In the genomic region with DNA sequence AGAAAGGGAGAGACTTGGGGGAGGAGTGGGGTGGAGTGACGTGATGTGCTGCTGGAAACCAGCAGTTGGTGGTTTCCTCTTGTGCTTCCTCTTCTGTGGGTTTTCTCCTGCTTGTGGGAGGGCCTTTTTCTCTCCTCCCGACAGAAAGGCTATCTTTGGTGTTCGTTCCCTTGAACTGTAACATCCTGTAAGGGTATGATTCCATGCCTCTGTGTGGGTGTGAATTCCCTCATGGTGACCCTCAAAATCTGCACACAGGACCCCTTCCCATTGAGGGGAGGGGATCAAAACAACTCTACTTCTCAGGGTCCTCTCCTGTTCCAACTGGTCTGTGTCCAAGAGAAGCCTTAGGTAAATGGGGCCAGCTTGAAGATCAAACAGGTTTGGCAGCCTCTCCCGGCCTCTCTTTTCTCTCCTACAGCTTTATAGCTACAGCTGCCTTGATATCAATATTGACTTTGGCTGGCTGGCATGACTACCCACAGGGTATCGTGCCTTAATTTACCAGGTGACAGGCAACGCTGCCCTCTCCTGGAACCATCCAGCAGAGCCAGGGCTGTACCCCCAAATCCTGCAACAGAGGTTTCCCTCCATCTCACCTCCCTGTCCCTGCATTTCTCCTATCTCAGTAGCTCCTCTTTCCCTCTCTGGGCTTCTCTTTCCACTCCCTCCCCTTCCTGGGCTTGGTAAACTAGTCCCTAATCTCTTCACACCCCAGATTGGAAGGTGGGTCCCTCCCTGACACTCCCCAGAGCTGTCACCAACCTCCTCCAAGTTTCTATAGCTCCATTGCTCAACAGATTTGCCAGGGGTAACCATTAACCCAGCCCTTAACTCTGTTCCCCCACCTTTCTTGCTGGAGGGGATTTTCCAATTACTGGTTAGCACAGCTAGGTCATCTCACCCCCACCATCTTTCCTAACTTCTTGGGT, we compare ENCODE assay signal across 8 cellular contexts. TPM values are rescaled to one million over a fixed set of nuclear protein-coding genes. Genes with fewer than 3 reads are reported as not detected.
DNase-seq lines count a peak whose midpoint lies in the region; ATAC-seq and TF ChIP-seq lines count a peak whose summit lies in the region.

No MANE protein-coding gene starts in this region.

- peak overlapping the region; percentile 93 for H3K27ac Mint-ChIP-seq in activated CD8-positive, alpha-beta T cell treated with anti-CD3 and anti-CD28 coated beads for 36 hours
- H3K27ac Mint-ChIP-seq in nephron progenitor cell, result peak overlapping the region; percentile 99

- H3F3A ChIP-seq in GM23248 (ENCODE audit: insufficient read depth), result peaks cover 41% of the 10 kb centered on the region

- no peaks in the 10 kb centered on the region for H3K27me3 Mint-ChIP-seq in activated CD8-positive, alpha-beta T cell treated with anti-CD3 and anti-CD28 coated beads for 36 hours
- H3K27me3 Mint-ChIP-seq in nephron progenitor cell (ENCODE audit: low read depth, poor library complexity), result peaks cover 3% of the 10 kb centered on the region

- DNase-seq in GM23248, result peak; percentile 87
- peak; percentile 85 for DNase-seq in NCI-H774 (lab: John Stamatoyannopoulos, UW)
- peak; percentile 83 for DNase-seq in activated CD8-positive, alpha-beta T cell treated with anti-CD3 and anti-CD28 coated beads for 36 hours
- DNase-seq in erythroblast (lab: John Stamatoyannopoulos, UW), result peak; percentile 67 to 71
- DNase-seq in nephron progenitor cell, result no peak
- DNase-seq in upper lobe of left lung, result peak in 1 of 2 donors; percentile 87
- DNase-seq in NCI-H2107 (lab: John Stamatoyannopoulos, UW), result no peak

- H3K36me3 Mint-ChIP-seq in activated CD8-positive, alpha-beta T cell treated with anti-CD3 and anti-CD28 coated beads for 36 hours (ENCODE audit: low read depth), result peaks cover 58% of the 10 kb centered on the region
- H3K36me3 Mint-ChIP-seq in nephron progenitor cell (ENCODE audit: low read depth), result peaks cover 29% of the 10 kb centered on the region

- peak; percentile 10 for ATAC-seq in activated CD8-positive, alpha-beta T cell treated with anti-CD3 and anti-CD28 coated beads for 36 hours
- peak in 1 of 2 donors; percentile 43 for ATAC-seq in upper lobe of left lung (ENCODE audit: low FRiP score in 2 of 2)

- H3K9ac ChIP-seq in BLaER1 treated with 17β-estradiol and CSF1 and Interleukin-3, amounts not matched to agents 10 nM and 100 nM, result peak overlapping the region; percentile 88 to 97 (median 92)
- H3K9ac ChIP-seq in GM23248, result peak overlapping the region; percentile 74

- H3K4me1 ChIP-seq in BLaER1 treated with 17β-estradiol and CSF1 and Interleukin-3, amounts not matched to agents 10 nM and 100 nM, result peaks cover 57 to 73% (median 64%) of the 10 kb centered on the region in 10 experiments
- peaks cover 43% of the 10 kb centered on the region for H3K4me1 ChIP-seq in GM23248 (ENCODE audit: insufficient read depth)
- H3K4me1 ChIP-seq in upper lobe of left lung, result peaks cover 48 to 61% (median 54%) of the 10 kb centered on the region in 4 donors

- H3K4me1 Mint-ChIP-seq in activated CD8-positive, alpha-beta T cell treated with anti-CD3 and anti-CD28 coated beads for 36 hours (ENCODE audit: low read depth), result peaks cover 51% of the 10 kb centered on the region
- H3K4me1 Mint-ChIP-seq in nephron progenitor cell, result peaks cover 89% of the 10 kb centered on the region

- H3K36me3 ChIP-seq in BLaER1 treated with 17β-estradiol and CSF1 and Interleukin-3, amounts not matched to agents 10 nM and 100 nM, result peaks cover 12 to 37% (median 33%) of the 10 kb centered on the region in 11 experiments
- H3K36me3 ChIP-seq in GM23248 (ENCODE audit: low read depth) (peaks cover 6% of the 10 kb centered on the region; the same call in 1 of the 2 replicates), upper lobe of left lung (peaks cover 3 to 11% (median 9%) of the 10 kb centered on the region in 4 donors)

- TF ChIP-seq CTCF in activated CD8-positive, alpha-beta T cell treated with anti-CD3 and anti-CD28 coated beads for 36 hours (IDR thresholded peaks at IDR 0.05), result no peak
- TF ChIP-seq CTCF in nephron progenitor cell (IDR thresholded peaks at IDR 0.05), result no peak
- TF ChIP-seq CTCF in upper lobe of left lung (IDR thresholded peaks at IDR 0.05), result peak in 4 of 6 experiments; percentile 12 to 49 (median 30)

- H3K4me3 ChIP-seq in BLaER1 treated with 17β-estradiol and CSF1 and Interleukin-3, amounts not matched to agents 10 nM and 100 nM, result peak overlapping the region; percentile 75 to 98 (median 89); a peak in 19 of 20 replicates
- peak overlapping the region; percentile 58 for H3K4me3 ChIP-seq in GM23248
- peak overlapping the region in 1 of 4 donors; percentile 12 for H3K4me3 ChIP-seq in upper lobe of left lung

- H4K20me1 ChIP-seq in BLaER1 treated with 17β-estradiol and CSF1 and Interleukin-3, amounts not matched to agents 10 nM and 100 nM, result peaks cover 9 to 18% (median 14%) of the 10 kb centered on the region in 11 experiments; a peak in 19 of 22 replicates
- no peaks in the 10 kb centered on the region for H4K20me1 ChIP-seq in GM23248 (ENCODE audit: insufficient read depth)

- no peaks in the 10 kb centered on the region for H3K9me2 ChIP-seq in GM23248 (ENCODE audit: insufficient read depth)

- CTCF ChIA-PET in activated CD8-positive, alpha-beta T cell treated with anti-CD3 and anti-CD28 coated beads for 36 hours (lab: Charles Lee), result interaction anchor here (0.9 to 9.9 kb wide), 26 partner anchors 9 to 192 kb away, joined by 3 to 59 read pairs (median 4); a partner anchor contains a TSS

- no peaks in the 10 kb centered on the region for H3K27me3 ChIP-seq in BLaER1 treated with 17β-estradiol and CSF1 and Interleukin-3, amounts not matched to agents 10 nM and 100 nM
- H3K27me3 ChIP-seq in GM23248 (replicated peaks; ENCODE audit: insufficient read depth), result no peaks in the 10 kb centered on the region
- no peaks in the 10 kb centered on the region for H3K27me3 ChIP-seq in upper lobe of left lung

- no peaks in the 10 kb centered on the region for H3K9me3 Mint-ChIP-seq in activated CD8-positive, alpha-beta T cell treated with anti-CD3 and anti-CD28 coated beads for 36 hours
- H3K9me3 Mint-ChIP-seq in nephron progenitor cell, result no peaks in the 10 kb centered on the region

- H2AFZ ChIP-seq in GM23248, result peak overlapping the region; percentile 81

- peak overlapping the region; percentile 81 to 100 (median 97) for H3K27ac ChIP-seq in BLaER1 treated with 17β-estradiol and CSF1 and Interleukin-3, amounts not matched to agents 10 nM and 100 nM
- H3K27ac ChIP-seq in GM23248 (peak overlapping the region; percentile 87), upper lobe of left lung (peak overlapping the region; percentile 90 to 99 (median 98))

- intact Hi-C loops in activated CD8-positive, alpha-beta T cell treated with anti-CD3 and anti-CD28 coated beads for 36 hours (cut with micrococcal nuclease), result loop anchor here (5.0 to 10.0 kb wide), 2 partner anchors 94 to 194 kb away; a partner anchor contains a TSS

- no peak for TF ChIP-seq EP300 in upper lobe of left lung (IDR thresholded peaks at IDR 0.05)

- WGBS in GM23248 (ENCODE audit: low coverage in 1 of 2, low lambda C conversion rate in 2 of 2, missing lambda C conversion rate in 2 of 2), 2 experiments, result 30 to 32% methylated on average over 6 of the region's 6 CpGs
- WGBS in upper lobe of left lung, 2 donors, result 8 to 11% methylated on average over 6 of the region's 6 CpGs

- peak overlapping the region; percentile 93 to 100 (median 99) for H3K4me2 ChIP-seq in BLaER1 treated with 17β-estradiol and CSF1 and Interleukin-3, amounts not matched to agents 10 nM and 100 nM
- peak overlapping the region; percentile 82 for H3K4me2 ChIP-seq in GM23248 (ENCODE audit: unreplicated experiment)

- no peaks in the 10 kb centered on the region for H3K9me3 ChIP-seq in BLaER1 treated with 17β-estradiol and CSF1 and Interleukin-3, amounts not matched to agents 10 nM and 100 nM (replicated peaks in 1 of 11)
- no peaks in the 10 kb centered on the region for H3K9me3 ChIP-seq in GM23248 (ENCODE audit: low read depth)
- H3K9me3 ChIP-seq in upper lobe of left lung, result no peaks in the 10 kb centered on the region

- POLR2A ChIA-PET in activated CD8-positive, alpha-beta T cell treated with anti-CD3 and anti-CD28 coated beads for 36 hours (lab: Charles Lee), result interaction anchor here (0.6 to 6.0 kb wide), 25 partner anchors 10 to 1234 kb away, joined by 3 to 30 read pairs (median 4); a partner anchor contains a TSS

- peak; percentile 77 for TF ChIP-seq POLR2A in erythroblast (IDR thresholded peaks at IDR 0.05; ENCODE audit: low read length)
- TF ChIP-seq POLR2A in upper lobe of left lung (IDR thresholded peaks at IDR 0.05), result peak in 1 of 4 donors; percentile 54

- peaks cover 43% of the 10 kb centered on the region for H3K79me2 ChIP-seq in GM23248 (ENCODE audit: insufficient read depth)

- H3K4me3 Mint-ChIP-seq in activated CD8-positive, alpha-beta T cell treated with anti-CD3 and anti-CD28 coated beads for 36 hours, result peak overlapping the region; percentile 97
- peak overlapping the region; percentile 98 for H3K4me3 Mint-ChIP-seq in nephron progenitor cell

- in situ Hi-C loops in GM23248 (cut with MboI), result no loop called here

RNA-seq across cellular contexts. Expression of a gene that starts 1.5 kb away (rescaled TPM):
- 4.3 and 7.1 TPM in 2 replicates for total RNA-seq in GM23248 (2014; rRNA removed; shearing (Covaris generic))
- polyA plus RNA-seq in GM23248 (2016; fragmentation: Nextera tagmentation; extraction: Ambion mirVana), result 2.0 and 2.9 TPM in 2 replicates
- 100 to 1,000 TPM in 1 of 2 experiments, 10 to 100 TPM in 1; 96.9 to 105 TPM for total RNA-seq in activated CD8-positive, alpha-beta T cell treated with anti-CD3 and anti-CD28 coated beads for 36 hours
- total RNA-seq in upper lobe of left lung, result 10 to 100 TPM in 4 of 6 donors, 1 to 10 TPM in 2; 7.3 to 52.4 (median 13.1) TPM

RNA-seq across cellular contexts. Expression of a gene that starts 2.0 kb away (rescaled TPM):
- 447 and 576 TPM in 2 replicates for total RNA-seq in GM23248 (2014; rRNA removed; shearing (Covaris generic))
- 784 and 791 TPM in 2 replicates for polyA plus RNA-seq in GM23248 (2016; fragmentation: Nextera tagmentation; extraction: Ambion mirVana)
- total RNA-seq in activated CD8-positive, alpha-beta T cell treated with anti-CD3 and anti-CD28 coated beads for 36 hours, result 100 to 1,000 TPM; 334 to 346 TPM
- 100 to 1,000 TPM; 138 to 497 (median 277) TPM for total RNA-seq in upper lobe of left lung

RNA-seq across cellular contexts. Expression of a gene that starts 9.2 kb away (rescaled TPM):
- 76.6 and 93.3 TPM in 2 replicates for total RNA-seq in GM23248 (2014; rRNA removed; shearing (Covaris generic))
- polyA plus RNA-seq in GM23248 (2016; fragmentation: Nextera tagmentation; extraction: Ambion mirVana), result 77.7 and 90.2 TPM in 2 replicates
- 1 to 10 TPM; 6.3 to 6.9 TPM for total RNA-seq in activated CD8-positive, alpha-beta T cell treated with anti-CD3 and anti-CD28 coated beads for 36 hours
- 100 to 1,000 TPM in 2 of 6 donors, 10 to 100 TPM in 4; 46.6 to 157 (median 83.7) TPM for total RNA-seq in upper lobe of left lung

RNA-seq across cellular contexts. Expression of a gene that starts 15.1 kb away (rescaled TPM):
- total RNA-seq in GM23248 (2014; rRNA removed; shearing (Covaris generic)), result not detected in 2 replicates
- polyA plus RNA-seq in GM23248 (2016; fragmentation: Nextera tagmentation; extraction: Ambion mirVana), result not detected in 2 replicates
- under 1 TPM; 0.65 to 0.81 TPM for total RNA-seq in activated CD8-positive, alpha-beta T cell treated with anti-CD3 and anti-CD28 coated beads for 36 hours
- total RNA-seq in upper lobe of left lung, result 1 to 10 TPM in 3 of 6 donors, under 1 TPM in 2, not detected in 1; 0.30 to 4.1 (median 1.2) TPM

RNA-seq across cellular contexts. Expression of a gene that starts 16.8 kb away (rescaled TPM):
- total RNA-seq in GM23248 (2014; rRNA removed; shearing (Covaris generic)), result not detected in 2 replicates
- not detected in 2 replicates for polyA plus RNA-seq in GM23248 (2016; fragmentation: Nextera tagmentation; extraction: Ambion mirVana)
- total RNA-seq in activated CD8-positive, alpha-beta T cell treated with anti-CD3 and anti-CD28 coated beads for 36 hours, result not detected
- total RNA-seq in upper lobe of left lung, result under 1 TPM in 1 of 6 donors, not detected in 5; 0.23 TPM

Comparison
In these comparisons a context has a peak if more than half of its experiments do, and no peak if none do; other contexts are left out.
1. DNase-seq: peak in GM23248 (single experiment), NCI-H774 (single experiment), activated CD8-positive, alpha-beta T cell treated with anti-CD3 and anti-CD28 coated beads for 36 hours (single experiment) and erythroblast (2 of 2); none in nephron progenitor cell (single experiment) and NCI-H2107 (single experiment).
2. CTCF ChIP-seq: peak in upper lobe of left lung (4 of 6); none in activated CD8-positive, alpha-beta T cell treated with anti-CD3 and anti-CD28 coated beads for 36 hours (single experiment) and nephron progenitor cell (single experiment).
3. Peak in every context shown above with its lines, with median percentiles within 50 percentile points of each other: H3K27ac ChIP-seq.